7 cellular contexts compared by ENCODE assay signal in the genomic region with DNA sequence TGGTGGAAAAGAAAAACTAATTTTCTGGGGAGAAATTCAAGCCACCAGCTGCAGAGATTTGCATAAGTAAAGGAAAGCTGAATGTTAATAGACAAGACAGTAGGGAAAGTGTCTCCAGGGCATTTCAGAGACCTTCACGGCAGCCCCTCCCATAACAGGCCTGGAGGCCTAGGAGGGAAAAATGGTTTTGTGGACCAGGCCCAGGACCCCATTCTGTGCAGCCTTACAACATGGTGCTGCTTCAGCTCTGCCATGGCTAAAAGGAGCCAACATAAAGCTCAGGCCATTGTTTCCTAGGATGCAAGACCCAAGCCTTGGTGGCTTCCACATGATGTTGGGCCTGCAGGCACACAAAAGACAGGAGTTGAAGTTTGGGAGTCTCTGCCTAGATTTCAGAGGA.
"Had no signal": no experiment of that assay in that cellular context is flagged by ENCODE, and none has a peak within 500 bp of the region (broad histone marks: within the 10 kb centered on the region; RNA-seq: fewer than 3 reads in every experiment).

No MANE protein-coding gene starts in this region.

- ATAC-seq: HCT116 had no signal

- H3K27ac ChIP-seq: GM23248 had no signal

- H3K36me3 ChIP-seq: HAP-1 had no signal

- H3K4me1 ChIP-seq: HAP-1 had no signal

- H3K9ac ChIP-seq: GM23248 had no signal

- H3K4me3 ChIP-seq: GM23248, HAP-1 had no signal

- DNase-seq: GM23248, GOT3, H7, IMR-90, KBM-7 had no signal
